ENCODE assay signal across 8 cellular contexts in genomic region chr11:67416416-67417335, GRCh38. TPM values are rescaled to one million over a fixed set of nuclear protein-coding genes. Genes with fewer than 3 reads are reported as not detected.
A peak's percentile ranks its signal among the peaks of the same experiment; 100 is the strongest.
DNase-seq lines count a peak whose midpoint lies in the region; ATAC-seq and TF ChIP-seq lines count a peak whose summit lies in the region.

No MANE protein-coding gene starts in this region.

- no peaks in the 10 kb centered on the region for H3K9me3 ChIP-seq in DOHH2 (ENCODE audit: control insufficient read depth, insufficient read depth, low read length)

- 26 to 41% methylated on average over 19 to 21 of the region's 21 CpGs for WGBS in lower leg skin, 2 donors

- peaks cover 6% of the 10 kb centered on the region for H3K27me3 ChIP-seq in DOHH2 (ENCODE audit: control insufficient read depth, low read length)

- H3K4me1 Mint-ChIP-seq in mesothelial cell of epicardium: peaks cover 27% of the 10 kb centered on the region

- ATAC-seq in HG03039 (IDR thresholded peaks at IDR 0.05; ENCODE audit: unreplicated experiment): no peak
- ATAC-seq in GM21825 (IDR thresholded peaks at IDR 0.05; ENCODE audit: unreplicated experiment): no peak

- intact Hi-C loops in lower leg skin (cut with DNase I; ENCODE audit: low total_unique reads): no loop called here

- no peaks in the 10 kb centered on the region for H3K36me3 Mint-ChIP-seq in mesothelial cell of epicardium

- peak overlapping the region; percentile 31 for H3K4me2 ChIP-seq in DOHH2 (ENCODE audit: low read length)

- no peak for TF ChIP-seq CTCF in DOHH2 (IDR thresholded peaks at IDR 0.05; ENCODE audit: low read depth, low read length, poor library complexity, severe bottlenecking)
- no peak for TF ChIP-seq CTCF in mesothelial cell of epicardium (IDR thresholded peaks at IDR 0.05; ENCODE audit: unreplicated experiment)
- no peak for TF ChIP-seq CTCF in lower leg skin (IDR thresholded peaks at IDR 0.05)

- H3K36me3 ChIP-seq in DOHH2 (ENCODE audit: control insufficient read depth, low read length): no peaks in the 10 kb centered on the region

- DNase-seq in NCI-H69 (lab: John Stamatoyannopoulos, UW): peak; percentile 98
- peak; percentile 71 for DNase-seq in activated naive CD4-positive, alpha-beta T cell treated with Interleukin-2 at 50 U/mL for 16 hours
- DNase-seq in mesothelial cell of epicardium (ENCODE audit: low spot score in 2 of 2, unreplicated experiment in 2 of 2): no peak
- DNase-seq in NCI-H2227 treated with DMSO at 0.1 percent for 48 hours (lab: John Stamatoyannopoulos, UW): no peak
- DNase-seq in lower leg skin (ENCODE audit: low spot score in 2 of 2): no peak

- H3K9me3 Mint-ChIP-seq in mesothelial cell of epicardium: no peaks in the 10 kb centered on the region

- H4K20me1 ChIP-seq in DOHH2 (ENCODE audit: control insufficient read depth, insufficient read depth, low read depth, low read length): no peaks in the 10 kb centered on the region

- H3K4me1 ChIP-seq in DOHH2 (ENCODE audit: control insufficient read depth, low read length): peaks cover 75% of the 10 kb centered on the region

- H3K4me3 Mint-ChIP-seq in mesothelial cell of epicardium: peak overlapping the region; percentile 62

- H3K27me3 Mint-ChIP-seq in mesothelial cell of epicardium (ENCODE audit: low read depth): peaks cover 38% of the 10 kb centered on the region

- 0 out of 2 replicates have a peak overlapping the region, but pooled peaks have one; percentile 14 for H3K4me3 ChIP-seq in DOHH2 (ENCODE audit: low read length)
- no peak overlapping the region for H3K4me3 ChIP-seq in lower leg skin (ENCODE audit: low read depth, poor library complexity, severe bottlenecking)

- peak overlapping the region; percentile 83 for H3K27ac Mint-ChIP-seq in mesothelial cell of epicardium

- no peak for TF ChIP-seq POLR2A in lower leg skin (IDR thresholded peaks at IDR 0.05)

- H3K9me2 ChIP-seq in DOHH2 (replicated peaks; ENCODE audit: control insufficient read depth, low read length): no peaks in the 10 kb centered on the region

- no peak overlapping the region for H3K27ac ChIP-seq in DOHH2 (ENCODE audit: low read depth, low read length)

- peaks cover 3% of the 10 kb centered on the region; the same call in 1 of the 2 replicates for H3F3A ChIP-seq in DOHH2 (ENCODE audit: control insufficient read depth, insufficient read depth)

- no peaks in the 10 kb centered on the region for H3K79me2 ChIP-seq in DOHH2 (ENCODE audit: control insufficient read depth, low read length)

RNA-seq across cellular contexts. Expression of gene CARNS1, which starts 1.2 kb away (rescaled TPM):
- total RNA-seq in mesothelial cell of epicardium: 19.5 to 24.6 TPM (median 21.1 TPM) in 3 replicates
- total RNA-seq in lower leg skin: 1 to 10 TPM in 2 of 4 donors, under 1 TPM in 2; 0.30 to 1.5 (median 1.0) TPM

RNA-seq across cellular contexts. Expression of gene RPS6KB2, which starts 11.6 kb away (rescaled TPM):
- total RNA-seq in mesothelial cell of epicardium: 59.7 to 63.1 TPM (median 62.2 TPM) in 3 replicates
- total RNA-seq in lower leg skin: 100 to 1,000 TPM; 154 to 264 (median 203) TPM

RNA-seq across cellular contexts. Expression of gene TBC1D10C, which starts 12.8 kb away (rescaled TPM):
- total RNA-seq in mesothelial cell of epicardium (0.41 to 0.82 TPM (median 0.74 TPM) in 3 replicates), lower leg skin (1 to 10 TPM in 2 of 4 donors, under 1 TPM in 2; 0.71 to 1.3 (median 0.97) TPM)

RNA-seq across cellular contexts. Expression of gene PPP1CA, which starts 15.0 kb away (rescaled TPM):
- total RNA-seq in mesothelial cell of epicardium (103 to 107 TPM (median 103 TPM) in 3 replicates), lower leg skin (100 to 1,000 TPM; 101 to 160 (median 143) TPM)

RNA-seq across cellular contexts. Expression of gene PTPRCAP, which starts 20.8 kb away (rescaled TPM):
- total RNA-seq in mesothelial cell of epicardium: 1.4 to 1.8 TPM (median 1.6 TPM) in 3 replicates
- 1 to 10 TPM; 1.6 to 2.9 (median 2.1) TPM for total RNA-seq in lower leg skin

Comparison
In these comparisons a context has a peak if more than half of its experiments do, and no peak if none do; other contexts are left out.
1. DNase-seq: peak in NCI-H69 (single experiment) and activated naive CD4-positive, alpha-beta T cell treated with Interleukin-2 at 50 U/mL for 16 hours (single experiment); none in mesothelial cell of epicardium (0 of 2), NCI-H2227 treated with DMSO at 0.1 percent for 48 hours (single experiment) and lower leg skin (0 of 2).